8 cellular contexts compared by ENCODE assay signal in the genomic region with DNA sequence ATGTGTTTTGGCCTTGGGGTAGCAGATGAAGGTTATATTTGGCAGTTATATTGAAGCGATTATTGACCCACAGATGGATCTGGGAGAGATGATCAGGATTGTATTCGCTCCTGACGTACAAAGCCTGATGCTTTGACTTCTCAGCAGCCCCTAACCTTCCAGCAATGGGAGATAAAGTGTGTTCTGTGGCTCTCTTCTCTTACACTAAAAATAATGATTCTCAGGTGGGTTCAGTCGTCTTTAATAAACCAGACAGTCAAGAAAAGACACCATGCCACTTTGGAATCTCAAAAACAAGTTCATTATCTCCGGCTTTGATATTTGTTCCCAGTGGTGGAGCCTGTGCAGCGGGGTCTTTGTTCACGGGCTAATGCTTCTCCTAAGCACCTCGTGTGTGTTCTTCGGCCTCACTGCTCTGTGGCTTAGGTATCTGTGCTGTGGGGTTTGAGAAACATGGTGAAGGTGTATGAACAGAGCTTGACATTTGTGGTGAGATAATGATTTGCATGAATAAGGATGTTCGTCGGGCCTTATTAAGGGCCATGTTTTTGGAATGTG. TPM values are rescaled to one million over a fixed set of nuclear protein-coding genes. Genes with fewer than 3 reads are reported as not detected.
DNase-seq lines count a peak whose midpoint lies in the region; ATAC-seq and TF ChIP-seq lines count a peak whose summit lies in the region.

No MANE protein-coding gene starts in this region.

- 0 out of 2 replicates have a peak, but pooled peaks cover 4% of the 10 kb centered on the region for H3K36me3 ChIP-seq in HAP-1 (replicated peaks)
- H3K36me3 ChIP-seq in skeletal muscle satellite cell (ENCODE audit: insufficient read depth, low read length), result no peaks in the 10 kb centered on the region

- TF ChIP-seq CTCF in glutamatergic neuron (IDR thresholded peaks at IDR 0.05; ENCODE audit: partially characterized antibody, unreplicated experiment), result no peak

- DNase-seq in HAP-1 (ENCODE audit: low spot score in 2 of 2) (peak; percentile 21 to 55), T-helper 17 cell (no peak), glutamatergic neuron (no peak), NCI-H345 treated with DMSO at 0.1 percent for 48 hours (lab: John Stamatoyannopoulos, UW; ENCODE audit: unreplicated experiment) (no peak), A172 (ENCODE audit: low spot score) (no peak), GM19240 (ENCODE audit: insufficient read length, low spot score) (no peak)

- H3K27me3 Mint-ChIP-seq in T-helper 17 cell, result peaks cover 7% of the 10 kb centered on the region
- H3K27me3 Mint-ChIP-seq in glutamatergic neuron (ENCODE audit: unreplicated experiment), result no peaks in the 10 kb centered on the region

- H3K9me3 ChIP-seq in HAP-1, result no peaks in the 10 kb centered on the region
- H3K9me3 ChIP-seq in T-helper 17 cell (ENCODE audit: control insufficient read depth, low read length, poor library complexity, severe bottlenecking), result no peaks in the 10 kb centered on the region
- no peaks in the 10 kb centered on the region for H3K9me3 ChIP-seq in skeletal muscle satellite cell (replicated peaks; ENCODE audit: low read length)

- H3K4me3 Mint-ChIP-seq in T-helper 17 cell (peak overlapping the region; percentile 81), glutamatergic neuron (ENCODE audit: unreplicated experiment) (peak overlapping the region; percentile 90)

- peaks cover 33% of the 10 kb centered on the region for H3K4me1 Mint-ChIP-seq in T-helper 17 cell
- peaks cover 31% of the 10 kb centered on the region for H3K4me1 Mint-ChIP-seq in glutamatergic neuron (ENCODE audit: low read depth, unreplicated experiment)

- peaks cover 6% of the 10 kb centered on the region for H3K9me3 Mint-ChIP-seq in glutamatergic neuron (ENCODE audit: unreplicated experiment)

- peak overlapping the region; percentile 1 for H3K9ac ChIP-seq in skeletal muscle satellite cell (ENCODE audit: low read depth, low read length)

- peak overlapping the region; percentile 81 for H3K4me3 ChIP-seq in HAP-1
- H3K4me3 ChIP-seq in skeletal muscle satellite cell (ENCODE audit: low read length), result peak overlapping the region; percentile 96

- in situ Hi-C loops in HAP-1 (cut with MboI; ENCODE audit: low sequenced_read_pairs), result no loop called here

- H3K27me3 ChIP-seq in HAP-1 (ENCODE audit: low read depth) (peaks cover 12% of the 10 kb centered on the region), skeletal muscle satellite cell (ENCODE audit: control insufficient read depth, insufficient read depth, low read length) (peaks cover 20% of the 10 kb centered on the region)

- peaks cover 17% of the 10 kb centered on the region for H3K4me1 ChIP-seq in HAP-1
- H3K4me1 ChIP-seq in skeletal muscle satellite cell (ENCODE audit: control insufficient read depth, insufficient read depth, low read length), result peaks cover 25% of the 10 kb centered on the region

- H3K4me2 ChIP-seq in skeletal muscle satellite cell (ENCODE audit: low read length), result peak overlapping the region; percentile 94

- ATAC-seq in T-helper 17 cell, result no peak
- no peak for ATAC-seq in GM18517 (IDR thresholded peaks at IDR 0.05; ENCODE audit: unreplicated experiment)

- H3K27ac Mint-ChIP-seq in T-helper 17 cell (peak overlapping the region; percentile 76), glutamatergic neuron (ENCODE audit: unreplicated experiment) (peak overlapping the region; percentile 71)

- H3K36me3 Mint-ChIP-seq in T-helper 17 cell (ENCODE audit: low read depth) (no peaks in the 10 kb centered on the region), glutamatergic neuron (ENCODE audit: unreplicated experiment) (no peaks in the 10 kb centered on the region)

RNA-seq across cellular contexts. Expression of a gene that starts 1.6 kb away (rescaled TPM):
- total RNA-seq in T-helper 17 cell (1 to 10 TPM; 6.5 to 8.7 TPM), glutamatergic neuron (ENCODE audit: unreplicated experiment) (50.2 TPM)
- 8.3 and 8.4 TPM in 2 replicates for total RNA-seq in skeletal muscle satellite cell (2012; rRNA removed)
- 3.8 and 6.9 TPM in 2 replicates for total RNA-seq in A172 (2014; rRNA removed; shearing (Covaris generic))

RNA-seq across cellular contexts. Expression of a gene that starts 45.8 kb away (rescaled TPM):
- total RNA-seq in T-helper 17 cell (not detected), glutamatergic neuron (ENCODE audit: unreplicated experiment) (0.39 TPM)
- total RNA-seq in skeletal muscle satellite cell (2012; rRNA removed), result 18.8 and 26.4 TPM in 2 replicates
- total RNA-seq in A172 (2014; rRNA removed; shearing (Covaris generic)), result 10.3 and 11.7 TPM in 2 replicates

RNA-seq across cellular contexts. Expression of a gene that starts 53.7 kb away (rescaled TPM):
- 100 to 1,000 TPM; 491 to 562 TPM for total RNA-seq in T-helper 17 cell
- 31.3 TPM for total RNA-seq in glutamatergic neuron (ENCODE audit: unreplicated experiment)
- 3.5 and 7.9 TPM in 2 replicates for total RNA-seq in skeletal muscle satellite cell (2012; rRNA removed)
- total RNA-seq in A172 (2014; rRNA removed; shearing (Covaris generic)), result 2.3 and 3.3 TPM in 2 replicates

Comparison
In these comparisons a context has a peak if more than half of its experiments do, and no peak if none do; other contexts are left out.
1. DNase-seq: peak in HAP-1 (2 of 2); none in T-helper 17 cell (0 of 3), glutamatergic neuron (single experiment), NCI-H345 treated with DMSO at 0.1 percent for 48 hours (single experiment), A172 (single experiment) and GM19240 (single experiment).
2. RNA of a gene that starts 53.7 kb away (total RNA-seq): 491 to 562 TPM in T-helper 17 cell; 31.3 TPM in glutamatergic neuron (single experiment) and 2.3 to 3.3 TPM in A172; every median in the first group is over 10 times any median in the second.